In the genomic region with DNA sequence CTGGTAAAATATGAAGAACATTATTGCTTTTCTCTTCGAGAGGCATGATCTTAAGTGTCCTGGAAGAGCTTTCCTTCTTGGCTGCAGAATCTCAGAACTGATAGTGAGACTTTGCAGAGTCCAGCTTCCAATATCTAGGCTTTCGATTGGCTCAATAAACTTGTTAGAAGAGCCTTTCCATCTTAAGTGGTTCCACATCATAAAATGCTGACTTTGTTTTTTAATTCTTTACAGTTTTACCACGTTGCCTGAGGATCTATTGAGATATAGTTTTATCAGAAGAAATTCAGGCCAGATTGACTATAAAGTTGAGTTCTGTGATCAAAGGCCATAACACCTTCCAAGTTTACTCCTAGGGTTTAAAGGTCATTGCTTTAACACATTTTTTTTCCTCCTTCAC, we compare ENCODE assay signal across 18 cellular contexts. TPM values are rescaled to one million over a fixed set of nuclear protein-coding genes. Genes with fewer than 3 reads are reported as not detected.
DNase-seq lines count a peak whose midpoint lies in the region; ATAC-seq and TF ChIP-seq lines count a peak whose summit lies in the region.
"Had no signal": no experiment of that assay in that cellular context is flagged by ENCODE, and none has a peak within 500 bp of the region (broad histone marks: within the 10 kb centered on the region; RNA-seq: fewer than 3 reads in every experiment).

No MANE protein-coding gene starts in this region.

- no peaks in the 10 kb centered on the region for H3K27me3 Mint-ChIP-seq in WTC11 (ENCODE audit: low read depth)
- H3K27me3 Mint-ChIP-seq in activated naive CD8-positive, alpha-beta T cell treated with anti-CD3 and anti-CD28 coated beads for 36 hours: no peaks in the 10 kb centered on the region
- H3K27me3 Mint-ChIP-seq: B cell; CD4-positive, CD25-positive, alpha-beta regulatory T cell had no signal

- no peaks in the 10 kb centered on the region for H3K27me3 ChIP-seq in thyroid gland

- TF ChIP-seq CTCF in HEK293 (tag by site-specific recombination; IDR thresholded peaks at IDR 0.05) (no peak), WTC11 (IDR thresholded peaks at IDR 0.05) (no peak), thyroid gland (IDR thresholded peaks at IDR 0.05) (no peak)

- H3K4me1 Mint-ChIP-seq in WTC11: no peaks in the 10 kb centered on the region
- no peaks in the 10 kb centered on the region for H3K4me1 Mint-ChIP-seq in activated naive CD8-positive, alpha-beta T cell treated with anti-CD3 and anti-CD28 coated beads for 36 hours
- H3K4me1 Mint-ChIP-seq: B cell had no signal

- no peak overlapping the region for H3K4me3 Mint-ChIP-seq in WTC11
- H3K4me3 Mint-ChIP-seq in activated naive CD8-positive, alpha-beta T cell treated with anti-CD3 and anti-CD28 coated beads for 36 hours: no peak overlapping the region
- H3K4me3 Mint-ChIP-seq: B cell; CD4-positive, CD25-positive, alpha-beta regulatory T cell had no signal

- no peak for TF ChIP-seq POLR2A in thyroid gland (IDR thresholded peaks at IDR 0.05)

- CTCF ChIA-PET in HEK293 (lab: Yijun Ruan, JAX): interaction anchor here (0.7 kb wide), 1 partner anchor 198 kb away, joined by 3 read pairs; no protein-coding TSS in a partner anchor
- CTCF ChIA-PET in WTC11 (lab: Charles Lee): interaction anchor here (1.1 to 2.2 kb wide), 2 partner anchors 45 to 195 kb away, joined by 3 to 5 read pairs; no protein-coding TSS in a partner anchor

- H3K27ac Mint-ChIP-seq in WTC11: peak overlapping the region; percentile 47; the same call in 1 of the 2 replicates
- H3K27ac Mint-ChIP-seq in activated naive CD8-positive, alpha-beta T cell treated with anti-CD3 and anti-CD28 coated beads for 36 hours: no peak overlapping the region
- H3K27ac Mint-ChIP-seq: B cell; CD4-positive, CD25-positive, alpha-beta regulatory T cell had no signal

- ATAC-seq in WTC11: no peak
- peak; percentile 91 for ATAC-seq in left colon
- ATAC-seq in GM21367 (IDR thresholded peaks at IDR 0.05; ENCODE audit: unreplicated experiment): no peak
- ATAC-seq in GM19035 (IDR thresholded peaks at IDR 0.05; ENCODE audit: unreplicated experiment): no peak
- ATAC-seq: Right ventricle myocardium inferior had no signal

- WGBS in thyroid gland, 2 donors: 24 to 26% methylated on average over 3 of the region's 3 CpGs

- POLR2A ChIA-PET in HEK293 (lab: Yijun Ruan, JAX): no interaction called here
- POLR2A ChIA-PET in WTC11 (lab: Charles Lee): interaction anchor here (0.6 kb wide), 1 partner anchor 241 kb away, joined by 3 read pairs; a partner anchor contains a TSS

- no peak for DNase-seq in WTC11 (ENCODE audit: low spot score)
- DNase-seq in left colon: no peak
- no peak for DNase-seq in thyroid gland
- no peak for DNase-seq in activated naive CD8-positive, alpha-beta T cell treated with anti-CD3 and anti-CD28 coated beads for 36 hours
- DNase-seq: Caco-2; CD4-positive, CD25-positive, alpha-beta regulatory T cell; HCEC 1CT; KBM-7; NCI-H1436; NCI-H2029 treated with DMSO at 0.1 percent for 48 hours; NCI-H510A treated with DMSO at 0.1 percent for 48 hours; NCI-H82 had no signal

- no peaks in the 10 kb centered on the region for H3K9me3 Mint-ChIP-seq in WTC11
- no peaks in the 10 kb centered on the region for H3K9me3 Mint-ChIP-seq in activated naive CD8-positive, alpha-beta T cell treated with anti-CD3 and anti-CD28 coated beads for 36 hours
- H3K9me3 Mint-ChIP-seq: CD4-positive, CD25-positive, alpha-beta regulatory T cell had no signal

- intact Hi-C loops in left colon (cut with DNase I, micrococcal nuclease) (no loop called here), thyroid gland (cut with DNase I) (no loop called here)

- H3K4me3 ChIP-seq in HEK293 (ENCODE audit: low read depth, low read length) (no peak overlapping the region), thyroid gland (replicated peaks in 1 of 3) (no peak overlapping the region)

- H3K9me3 ChIP-seq in HEK293 (ENCODE audit: control insufficient read depth, insufficient read depth, low read depth, low read length): no peaks in the 10 kb centered on the region
- no peaks in the 10 kb centered on the region for H3K9me3 ChIP-seq in thyroid gland
- H3K9me3 ChIP-seq: Caco-2 had no signal

- H3K27ac ChIP-seq in HEK293 (ENCODE audit: extremely low read depth, low read depth, low read length) (no peak overlapping the region), thyroid gland (peak overlapping the region; percentile 46 to 69 (median 62))

- peaks cover 6% of the 10 kb centered on the region for H3K36me3 Mint-ChIP-seq in WTC11
- H3K36me3 Mint-ChIP-seq in activated naive CD8-positive, alpha-beta T cell treated with anti-CD3 and anti-CD28 coated beads for 36 hours: peaks cover 4% of the 10 kb centered on the region

- no peaks in the 10 kb centered on the region for H3K4me1 ChIP-seq in HEK293 (ENCODE audit: control insufficient read depth, insufficient read depth, low read length)
- peaks cover 0 to 10% of the 10 kb centered on the region in 2 donors for H3K4me1 ChIP-seq in thyroid gland

- H3K36me3 ChIP-seq in HEK293 (ENCODE audit: control insufficient read depth in 2 of 2, insufficient read depth in 1 of 2, low read length in 2 of 2): peaks cover 17 to 25% of the 10 kb centered on the region in 2 experiments; a peak in 2 of 3 replicates
- H3K36me3 ChIP-seq in thyroid gland: peaks cover 9% of the 10 kb centered on the region in 2 donors

TF ChIP-seq in HEK293, 187 proteins besides CTCF, POLR2A, EP300 and RAD21:
- TF ChIP-seq, protein P1, sequence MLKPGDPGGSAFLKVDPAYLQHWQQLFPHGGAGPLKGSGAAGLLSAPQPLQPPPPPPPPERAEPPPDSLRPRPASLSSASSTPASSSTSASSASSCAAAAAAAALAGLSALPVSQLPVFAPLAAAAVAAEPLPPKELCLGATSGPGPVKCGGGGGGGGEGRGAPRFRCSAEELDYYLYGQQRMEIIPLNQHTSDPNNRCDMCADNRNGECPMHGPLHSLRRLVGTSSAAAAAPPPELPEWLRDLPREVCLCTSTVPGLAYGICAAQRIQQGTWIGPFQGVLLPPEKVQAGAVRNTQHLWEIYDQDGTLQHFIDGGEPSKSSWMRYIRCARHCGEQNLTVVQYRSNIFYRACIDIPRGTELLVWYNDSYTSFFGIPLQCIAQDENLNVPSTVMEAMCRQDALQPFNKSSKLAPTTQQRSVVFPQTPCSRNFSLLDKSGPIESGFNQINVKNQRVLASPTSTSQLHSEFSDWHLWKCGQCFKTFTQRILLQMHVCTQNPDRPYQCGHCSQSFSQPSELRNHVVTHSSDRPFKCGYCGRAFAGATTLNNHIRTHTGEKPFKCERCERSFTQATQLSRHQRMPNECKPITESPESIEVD (tag by site-specific recombination; IDR thresholded peaks at IDR 0.05): 0 out of 2 replicates have a peak, but pooled peaks have one; percentile 20
- no peak for TF ChIP-seq ZNF76 (tag by site-specific recombination; IDR thresholded peaks at IDR 0.05; ENCODE audit: borderline replicate concordance, low read depth)

TF ChIP-seq in WTC11, 78 proteins besides CTCF, POLR2A, EP300 and RAD21 (continues in another document):
- TF ChIP-seq CREB1 (CRISPR knock-in tag; IDR thresholded peaks at IDR 0.05) (no peak), ZNF138 (CRISPR knock-in tag; conservative IDR thresholded peaks at IDR 0.05) (no peak), ESRRA (CRISPR knock-in tag; IDR thresholded peaks at IDR 0.05; ENCODE audit: borderline replicate concordance) (no peak)
- TF ChIP-seq, protein P2, sequence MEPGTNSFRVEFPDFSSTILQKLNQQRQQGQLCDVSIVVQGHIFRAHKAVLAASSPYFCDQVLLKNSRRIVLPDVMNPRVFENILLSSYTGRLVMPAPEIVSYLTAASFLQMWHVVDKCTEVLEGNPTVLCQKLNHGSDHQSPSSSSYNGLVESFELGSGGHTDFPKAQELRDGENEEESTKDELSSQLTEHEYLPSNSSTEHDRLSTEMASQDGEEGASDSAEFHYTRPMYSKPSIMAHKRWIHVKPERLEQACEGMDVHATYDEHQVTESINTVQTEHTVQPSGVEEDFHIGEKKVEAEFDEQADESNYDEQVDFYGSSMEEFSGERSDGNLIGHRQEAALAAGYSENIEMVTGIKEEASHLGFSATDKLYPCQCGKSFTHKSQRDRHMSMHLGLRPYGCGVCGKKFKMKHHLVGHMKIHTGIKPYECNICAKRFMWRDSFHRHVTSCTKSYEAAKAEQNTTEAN (CRISPR knock-in tag; IDR thresholded peaks at IDR 0.05): no peak
- TF ChIP-seq, protein P3, sequence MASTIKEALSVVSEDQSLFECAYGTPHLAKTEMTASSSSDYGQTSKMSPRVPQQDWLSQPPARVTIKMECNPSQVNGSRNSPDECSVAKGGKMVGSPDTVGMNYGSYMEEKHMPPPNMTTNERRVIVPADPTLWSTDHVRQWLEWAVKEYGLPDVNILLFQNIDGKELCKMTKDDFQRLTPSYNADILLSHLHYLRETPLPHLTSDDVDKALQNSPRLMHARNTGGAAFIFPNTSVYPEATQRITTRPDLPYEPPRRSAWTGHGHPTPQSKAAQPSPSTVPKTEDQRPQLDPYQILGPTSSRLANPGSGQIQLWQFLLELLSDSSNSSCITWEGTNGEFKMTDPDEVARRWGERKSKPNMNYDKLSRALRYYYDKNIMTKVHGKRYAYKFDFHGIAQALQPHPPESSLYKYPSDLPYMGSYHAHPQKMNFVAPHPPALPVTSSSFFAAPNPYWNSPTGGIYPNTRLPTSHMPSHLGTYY (CRISPR knock-in tag; IDR thresholded peaks at IDR 0.05): no peak

RNA-seq across cellular contexts. Expression of a gene that starts 15.6 kb away (rescaled TPM):
- total RNA-seq in WTC11 (2021) (not detected in 3 replicates), left colon (under 1 TPM; 0.21 to 0.47 TPM), thyroid gland (under 1 TPM in 3 of 4 donors, not detected in 1; 0.27 to 0.54 (median 0.44) TPM)
- not detected for total RNA-seq in activated naive CD8-positive, alpha-beta T cell treated with anti-CD3 and anti-CD28 coated beads for 36 hours
- total RNA-seq: B cell; Caco-2; CD4-positive, CD25-positive, alpha-beta regulatory T cell; M059J; Right ventricle myocardium inferior had no signal

RNA-seq across cellular contexts. Expression of a gene that starts 20.5 kb away (rescaled TPM):
- total RNA-seq in WTC11 (2021): 25.9 to 28.2 TPM (median 27.5 TPM) in 3 replicates
- total RNA-seq in left colon: 10 to 100 TPM in 1 of 2 donors, 1 to 10 TPM in 1; 9.9 to 12.7 TPM
- 10 to 100 TPM; 18.1 to 21.6 (median 19.3) TPM for total RNA-seq in thyroid gland
- 10 to 100 TPM; 19.3 to 22.3 TPM for total RNA-seq in activated naive CD8-positive, alpha-beta T cell treated with anti-CD3 and anti-CD28 coated beads for 36 hours

RNA-seq across cellular contexts. Expression of a gene that starts 21.0 kb away (rescaled TPM):
- total RNA-seq in WTC11 (2021): 289 to 303 TPM (median 291 TPM) in 3 replicates
- 100 to 1,000 TPM; 142 to 203 TPM for total RNA-seq in left colon
- 100 to 1,000 TPM; 161 to 206 (median 202) TPM for total RNA-seq in thyroid gland
- total RNA-seq in activated naive CD8-positive, alpha-beta T cell treated with anti-CD3 and anti-CD28 coated beads for 36 hours: 100 to 1,000 TPM; 231 to 250 TPM

RNA-seq across cellular contexts. Expression of a gene that starts 58.3 kb away (rescaled TPM):
- total RNA-seq in WTC11 (2021) (22.0 to 29.6 TPM (median 25.2 TPM) in 3 replicates), left colon (10 to 100 TPM in 1 of 2 donors, 1 to 10 TPM in 1; 9.6 to 14.2 TPM), thyroid gland (10 to 100 TPM; 15.5 to 25.0 (median 20.9) TPM)
- total RNA-seq in activated naive CD8-positive, alpha-beta T cell treated with anti-CD3 and anti-CD28 coated beads for 36 hours: 10 to 100 TPM; 39.0 to 40.6 TPM
